Comparison of ENCODE assay signal across 1 cellular context in the genomic region with DNA sequence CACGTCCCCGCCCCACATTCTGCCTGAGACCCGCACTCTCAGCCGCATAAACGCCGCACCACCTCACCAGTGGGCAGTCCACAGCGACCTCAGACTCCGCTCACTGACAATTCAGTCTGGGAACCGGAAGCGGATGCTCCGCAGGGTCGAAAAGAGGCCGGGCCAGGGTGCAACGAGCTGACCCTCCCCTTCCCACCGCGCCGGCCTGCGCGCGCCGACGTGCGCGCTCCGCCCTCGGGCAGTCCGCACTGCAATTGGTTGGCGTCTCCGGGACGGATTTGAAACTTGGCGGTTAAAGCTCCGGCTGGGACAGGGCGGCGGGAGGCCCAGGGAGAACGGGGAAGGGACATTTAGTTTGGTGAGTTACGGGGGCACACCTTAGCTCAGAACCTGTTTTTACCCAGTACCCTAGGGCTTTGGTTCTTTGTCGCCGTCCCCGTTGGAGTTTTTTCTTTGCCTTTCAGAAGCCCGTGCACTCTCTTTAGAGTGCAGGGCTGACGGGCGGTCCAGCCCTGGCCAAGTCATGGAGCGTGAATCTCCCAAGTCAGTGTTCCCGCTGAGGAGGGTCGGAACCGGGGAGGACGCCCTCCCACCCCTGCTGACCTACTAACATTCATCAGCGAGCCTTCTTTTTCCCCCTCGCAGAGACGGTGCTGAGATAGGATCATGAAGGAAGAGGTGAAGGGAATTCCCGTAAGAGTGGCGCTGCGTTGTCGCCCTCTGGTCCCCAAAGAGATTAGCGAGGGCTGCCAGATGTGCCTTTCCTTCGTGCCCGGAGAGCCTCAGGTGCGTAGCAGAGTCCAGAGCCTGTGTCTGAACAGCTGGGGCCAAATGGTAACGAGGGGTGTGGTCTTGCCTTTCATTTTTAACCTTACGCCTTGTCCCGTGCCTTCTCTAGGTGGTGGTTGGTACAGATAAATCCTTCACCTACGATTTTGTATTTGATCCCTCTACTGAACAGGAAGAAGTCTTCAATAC.
TF ChIP-seq lines count a peak whose summit lies in the region.

Gene KIF4A, plus strand, starts transcription at position 312 of the 978 bp plus-strand sequence. Its CDS starts 355 bp downstream, at position 667.
Gene PDZD11, minus strand, starts transcription at position 135 of the 978 bp plus-strand sequence. CDS start 586 bp downstream, outside the sequence.

TF ChIP-seq in GM12878, 131 proteins besides CTCF, POLR2A, EP300 and RAD21 (continued from another document and continues in another):
- TF ChIP-seq TCF12 (IDR thresholded peaks at IDR 0.05; ENCODE audit: low read depth, low read length), result 0 out of 2 replicates have a peak, but pooled peaks have one; percentile 7
- TF ChIP-seq, protein P1, sequence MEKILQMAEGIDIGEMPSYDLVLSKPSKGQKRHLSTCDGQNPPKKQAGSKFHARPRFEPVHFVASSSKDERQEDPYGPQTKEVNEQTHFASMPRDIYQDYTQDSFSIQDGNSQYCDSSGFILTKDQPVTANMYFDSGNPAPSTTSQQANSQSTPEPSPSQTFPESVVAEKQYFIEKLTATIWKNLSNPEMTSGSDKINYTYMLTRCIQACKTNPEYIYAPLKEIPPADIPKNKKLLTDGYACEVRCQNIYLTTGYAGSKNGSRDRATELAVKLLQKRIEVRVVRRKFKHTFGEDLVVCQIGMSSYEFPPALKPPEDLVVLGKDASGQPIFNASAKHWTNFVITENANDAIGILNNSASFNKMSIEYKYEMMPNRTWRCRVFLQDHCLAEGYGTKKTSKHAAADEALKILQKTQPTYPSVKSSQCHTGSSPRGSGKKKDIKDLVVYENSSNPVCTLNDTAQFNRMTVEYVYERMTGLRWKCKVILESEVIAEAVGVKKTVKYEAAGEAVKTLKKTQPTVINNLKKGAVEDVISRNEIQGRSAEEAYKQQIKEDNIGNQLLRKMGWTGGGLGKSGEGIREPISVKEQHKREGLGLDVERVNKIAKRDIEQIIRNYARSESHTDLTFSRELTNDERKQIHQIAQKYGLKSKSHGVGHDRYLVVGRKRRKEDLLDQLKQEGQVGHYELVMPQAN (conservative IDR thresholded peaks at IDR 0.05), result peak; percentile 99
- no peak for TF ChIP-seq ZSCAN29 (IDR thresholded peaks at IDR 0.05)
- no peak for TF ChIP-seq SMARCA5 (IDR thresholded peaks at IDR 0.05)
- 0 out of 2 replicates have a peak, but pooled peaks have one; percentile 52 for TF ChIP-seq POLR2AphosphoS2 (IDR thresholded peaks at IDR 0.05; ENCODE audit: low read depth, low read length)
- TF ChIP-seq, protein P2, sequence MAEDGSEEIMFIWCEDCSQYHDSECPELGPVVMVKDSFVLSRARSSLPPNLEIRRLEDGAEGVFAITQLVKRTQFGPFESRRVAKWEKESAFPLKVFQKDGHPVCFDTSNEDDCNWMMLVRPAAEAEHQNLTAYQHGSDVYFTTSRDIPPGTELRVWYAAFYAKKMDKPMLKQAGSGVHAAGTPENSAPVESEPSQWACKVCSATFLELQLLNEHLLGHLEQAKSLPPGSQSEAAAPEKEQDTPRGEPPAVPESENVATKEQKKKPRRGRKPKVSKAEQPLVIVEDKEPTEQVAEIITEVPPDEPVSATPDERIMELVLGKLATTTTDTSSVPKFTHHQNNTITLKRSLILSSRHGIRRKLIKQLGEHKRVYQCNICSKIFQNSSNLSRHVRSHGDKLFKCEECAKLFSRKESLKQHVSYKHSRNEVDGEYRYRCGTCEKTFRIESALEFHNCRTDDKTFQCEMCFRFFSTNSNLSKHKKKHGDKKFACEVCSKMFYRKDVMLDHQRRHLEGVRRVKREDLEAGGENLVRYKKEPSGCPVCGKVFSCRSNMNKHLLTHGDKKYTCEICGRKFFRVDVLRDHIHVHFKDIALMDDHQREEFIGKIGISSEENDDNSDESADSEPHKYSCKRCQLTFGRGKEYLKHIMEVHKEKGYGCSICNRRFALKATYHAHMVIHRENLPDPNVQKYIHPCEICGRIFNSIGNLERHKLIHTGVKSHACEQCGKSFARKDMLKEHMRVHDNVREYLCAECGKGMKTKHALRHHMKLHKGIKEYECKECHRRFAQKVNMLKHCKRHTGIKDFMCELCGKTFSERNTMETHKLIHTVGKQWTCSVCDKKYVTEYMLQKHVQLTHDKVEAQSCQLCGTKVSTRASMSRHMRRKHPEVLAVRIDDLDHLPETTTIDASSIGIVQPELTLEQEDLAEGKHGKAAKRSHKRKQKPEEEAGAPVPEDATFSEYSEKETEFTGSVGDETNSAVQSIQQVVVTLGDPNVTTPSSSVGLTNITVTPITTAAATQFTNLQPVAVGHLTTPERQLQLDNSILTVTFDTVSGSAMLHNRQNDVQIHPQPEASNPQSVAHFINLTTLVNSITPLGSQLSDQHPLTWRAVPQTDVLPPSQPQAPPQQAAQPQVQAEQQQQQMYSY (CRISPR knock-in tag; IDR thresholded peaks at IDR 0.05), result no peak
- TF ChIP-seq POU2F2 (IDR thresholded peaks at IDR 0.05; ENCODE audit: borderline replicate concordance, low read depth, low read length), result no peak
- TF ChIP-seq CHD2 (IDR thresholded peaks at IDR 0.05; ENCODE audit: borderline replicate concordance, low read depth, low read length), result 0 out of 2 replicates have a peak, but pooled peaks have one; percentile 15
- 0 out of 2 replicates have a peak, but pooled peaks have one; percentile 20 for TF ChIP-seq ELK1 (IDR thresholded peaks at IDR 0.05; ENCODE audit: low read depth, low read length)
- TF ChIP-seq, protein P3, sequence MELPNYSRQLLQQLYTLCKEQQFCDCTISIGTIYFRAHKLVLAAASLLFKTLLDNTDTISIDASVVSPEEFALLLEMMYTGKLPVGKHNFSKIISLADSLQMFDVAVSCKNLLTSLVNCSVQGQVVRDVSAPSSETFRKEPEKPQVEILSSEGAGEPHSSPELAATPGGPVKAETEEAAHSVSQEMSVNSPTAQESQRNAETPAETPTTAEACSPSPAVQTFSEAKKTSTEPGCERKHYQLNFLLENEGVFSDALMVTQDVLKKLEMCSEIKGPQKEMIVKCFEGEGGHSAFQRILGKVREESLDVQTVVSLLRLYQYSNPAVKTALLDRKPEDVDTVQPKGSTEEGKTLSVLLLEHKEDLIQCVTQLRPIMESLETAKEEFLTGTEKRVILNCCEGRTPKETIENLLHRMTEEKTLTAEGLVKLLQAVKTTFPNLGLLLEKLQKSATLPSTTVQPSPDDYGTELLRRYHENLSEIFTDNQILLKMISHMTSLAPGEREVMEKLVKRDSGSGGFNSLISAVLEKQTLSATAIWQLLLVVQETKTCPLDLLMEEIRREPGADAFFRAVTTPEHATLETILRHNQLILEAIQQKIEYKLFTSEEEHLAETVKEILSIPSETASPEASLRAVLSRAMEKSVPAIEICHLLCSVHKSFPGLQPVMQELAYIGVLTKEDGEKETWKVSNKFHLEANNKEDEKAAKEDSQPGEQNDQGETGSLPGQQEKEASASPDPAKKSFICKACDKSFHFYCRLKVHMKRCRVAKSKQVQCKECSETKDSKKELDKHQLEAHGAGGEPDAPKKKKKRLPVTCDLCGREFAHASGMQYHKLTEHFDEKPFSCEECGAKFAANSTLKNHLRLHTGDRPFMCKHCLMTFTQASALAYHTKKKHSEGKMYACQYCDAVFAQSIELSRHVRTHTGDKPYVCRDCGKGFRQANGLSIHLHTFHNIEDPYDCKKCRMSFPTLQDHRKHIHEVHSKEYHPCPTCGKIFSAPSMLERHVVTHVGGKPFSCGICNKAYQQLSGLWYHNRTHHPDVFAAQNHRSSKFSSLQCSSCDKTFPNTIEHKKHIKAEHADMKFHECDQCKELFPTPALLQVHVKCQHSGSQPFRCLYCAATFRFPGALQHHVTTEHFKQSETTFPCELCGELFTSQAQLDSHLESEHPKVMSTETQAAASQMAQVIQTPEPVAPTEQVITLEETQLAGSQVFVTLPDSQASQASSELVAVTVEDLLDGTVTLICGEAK (IDR thresholded peaks at IDR 0.05; ENCODE audit: borderline replicate concordance), result peak; percentile 78
- 0 out of 2 replicates have a peak, but pooled peaks have one; percentile 24 for TF ChIP-seq CREM (IDR thresholded peaks at IDR 0.05; ENCODE audit: low read depth)
- TF ChIP-seq SIX5 (IDR thresholded peaks at IDR 0.05; ENCODE audit: low read depth, low read length, severe bottlenecking), result no peak
- peak; percentile 57; the same call in 1 of the 2 replicates for TF ChIP-seq TAF1 (IDR thresholded peaks at IDR 0.05; ENCODE audit: borderline replicate concordance, low read depth, low read length)
- no peak for TF ChIP-seq CEBPB (IDR thresholded peaks at IDR 0.05; ENCODE audit: borderline replicate concordance in 1 of 2, low read depth in 2 of 2, low read length in 2 of 2)
- TF ChIP-seq SIN3A (IDR thresholded peaks at IDR 0.05; ENCODE audit: low read depth, low read length), result peak; percentile 98
- no peak for TF ChIP-seq YBX1 (IDR thresholded peaks at IDR 0.05)
- TF ChIP-seq MTA3 (IDR thresholded peaks at IDR 0.05; ENCODE audit: borderline replicate concordance, low read length), result no peak
- TF ChIP-seq, protein P4, sequence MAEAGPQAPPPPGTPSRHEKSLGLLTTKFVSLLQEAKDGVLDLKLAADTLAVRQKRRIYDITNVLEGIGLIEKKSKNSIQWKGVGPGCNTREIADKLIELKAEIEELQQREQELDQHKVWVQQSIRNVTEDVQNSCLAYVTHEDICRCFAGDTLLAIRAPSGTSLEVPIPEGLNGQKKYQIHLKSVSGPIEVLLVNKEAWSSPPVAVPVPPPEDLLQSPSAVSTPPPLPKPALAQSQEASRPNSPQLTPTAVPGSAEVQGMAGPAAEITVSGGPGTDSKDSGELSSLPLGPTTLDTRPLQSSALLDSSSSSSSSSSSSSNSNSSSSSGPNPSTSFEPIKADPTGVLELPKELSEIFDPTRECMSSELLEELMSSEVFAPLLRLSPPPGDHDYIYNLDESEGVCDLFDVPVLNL (IDR thresholded peaks at IDR 0.05; ENCODE audit: low read depth, low read length), result peak; percentile 94
- no peak for TF ChIP-seq STAT1 (conservative IDR thresholded peaks at IDR 0.05)
- TF ChIP-seq ZBTB11 (CRISPR knock-in tag; IDR thresholded peaks at IDR 0.05), result no peak
- TF ChIP-seq PAX5 (IDR thresholded peaks at IDR 0.05; ENCODE audit: borderline replicate concordance, low read depth, low read length), result no peak
- TF ChIP-seq ZBED1 (IDR thresholded peaks at IDR 0.05; ENCODE audit: borderline replicate concordance), result no peak
- TF ChIP-seq, protein P5, sequence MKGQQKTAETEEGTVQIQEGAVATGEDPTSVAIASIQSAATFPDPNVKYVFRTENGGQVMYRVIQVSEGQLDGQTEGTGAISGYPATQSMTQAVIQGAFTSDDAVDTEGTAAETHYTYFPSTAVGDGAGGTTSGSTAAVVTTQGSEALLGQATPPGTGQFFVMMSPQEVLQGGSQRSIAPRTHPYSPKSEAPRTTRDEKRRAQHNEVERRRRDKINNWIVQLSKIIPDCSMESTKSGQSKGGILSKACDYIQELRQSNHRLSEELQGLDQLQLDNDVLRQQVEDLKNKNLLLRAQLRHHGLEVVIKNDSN (IDR thresholded peaks at IDR 0.05; ENCODE audit: borderline replicate concordance, extremely low read length, insufficient read depth, low read depth, low read length), result no peak
- TF ChIP-seq ZNF592 (IDR thresholded peaks at IDR 0.05), result no peak
